8 cellular contexts compared by ENCODE assay signal in the genomic region with DNA sequence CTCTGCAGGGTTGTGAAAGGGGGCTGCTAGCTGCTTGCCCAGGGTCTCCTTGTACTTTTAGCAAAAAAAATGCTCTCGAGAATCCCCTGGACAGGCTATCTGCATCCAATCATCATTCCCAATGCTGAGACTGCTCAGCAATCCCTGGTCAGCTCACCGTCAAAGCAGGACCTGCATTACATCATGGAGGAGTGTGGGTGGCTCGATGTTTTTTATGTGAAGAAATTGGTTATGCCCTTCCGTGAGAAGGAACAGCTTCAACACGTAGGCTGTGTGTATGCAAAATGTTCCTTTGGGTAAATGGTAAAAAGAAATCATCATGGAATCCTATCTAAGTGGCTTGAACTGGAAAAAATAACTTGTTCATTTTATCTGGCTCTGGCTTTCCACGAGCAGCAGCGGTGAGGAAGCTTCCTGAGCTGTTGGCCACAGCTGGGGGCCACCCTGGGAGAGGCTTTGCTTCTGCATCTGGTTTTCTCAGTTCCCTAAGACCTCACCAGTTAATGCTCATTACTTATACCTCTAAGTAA.
DNase-seq lines count a peak whose midpoint lies in the region; ATAC-seq and TF ChIP-seq lines count a peak whose summit lies in the region.

No MANE protein-coding gene starts in this region.

- H3K9me3 Mint-ChIP-seq in brain, result peaks cover 0 to 3% (median 0%) of the 10 kb centered on the region in 5 experiments

- TF ChIP-seq CTCF in NB4 (IDR thresholded peaks at IDR 0.05; ENCODE audit: low read depth, low read length) (no peak), brain (conservative IDR thresholded peaks at IDR 0.05) (no peak)

- ATAC-seq in GM21381 (IDR thresholded peaks at IDR 0.05; ENCODE audit: unreplicated experiment), result peak; percentile 44

- no peak overlapping the region for H3K4me3 ChIP-seq in NB4 (ENCODE audit: low read depth, low read length)

- peak overlapping the region in 3 of 5 experiments; percentile 33 to 97 (median 53) for H3K27ac Mint-ChIP-seq in brain

- DNase-seq in NB4 (ENCODE audit: low read depth), result peak; percentile 33
- peak; percentile 49 for DNase-seq in stimulated activated CD4-positive, alpha-beta T cell treated with anti-CD3 and anti-CD28 coated beads, Interleukin-2, amount 100 ng/mL, for 4 hours (ENCODE audit: low read depth)
- DNase-seq in GF-D8 (lab: John Stamatoyannopoulos, UW), result no peak
- no peak for DNase-seq in NCI-H82 treated with DMSO at 0.1 percent for 48 hours (lab: John Stamatoyannopoulos, UW; ENCODE audit: unreplicated experiment)
- no peak for DNase-seq in HCEC 1CT
- no peak for DNase-seq in DMS 273 treated with DMSO at 0.1 percent for 48 hours (lab: John Stamatoyannopoulos, UW)

- H3K27me3 Mint-ChIP-seq in brain, result no peaks in the 10 kb centered on the region

- H3K4me1 Mint-ChIP-seq in brain, result peaks cover 100% of the 10 kb centered on the region

- peaks cover 46% of the 10 kb centered on the region for H3K36me3 Mint-ChIP-seq in brain

- H3K4me3 Mint-ChIP-seq in brain, result no peak overlapping the region

- no peak for TF ChIP-seq POLR2A in NB4 (IDR thresholded peaks at IDR 0.05; ENCODE audit: extremely low read depth, insufficient read length)

Comparison
In these comparisons a context has a peak if more than half of its experiments do, and no peak if none do; other contexts are left out.
1. DNase-seq: peak in NB4 (single experiment) and stimulated activated CD4-positive, alpha-beta T cell treated with anti-CD3 and anti-CD28 coated beads, Interleukin-2, amount 100 ng/mL, for 4 hours (single experiment); none in GF-D8 (single experiment), NCI-H82 treated with DMSO at 0.1 percent for 48 hours (single experiment), HCEC 1CT (single experiment) and DMS 273 treated with DMSO at 0.1 percent for 48 hours (single experiment).